15 cellular contexts compared by ENCODE assay signal in genomic region chr7:106074257-106074656, GRCh38. TPM values are rescaled to one million over a fixed set of nuclear protein-coding genes. Genes with fewer than 3 reads are reported as not detected.
A peak's percentile ranks its signal among the peaks of the same experiment; 100 is the strongest.
DNase-seq lines count a peak whose midpoint lies in the region; ATAC-seq, FAIRE-seq and TF ChIP-seq lines count a peak whose summit lies in the region.
"Had no signal": no experiment of that assay in that cellular context is flagged by ENCODE, and none has a peak within 500 bp of the region (broad histone marks: within the 10 kb centered on the region; RNA-seq: fewer than 3 reads in every experiment).

No MANE protein-coding gene starts in this region.

- in situ Hi-C loops in K562 (cut with MboI), result no loop called here
- in situ Hi-C loops in HepG2 (cut with HindIII; ENCODE audit: extremely low pct_ligation_motif_present, low pct_unique_long_range_greater_than_20kb), result no loop called here

- intact Hi-C loops in activated naive CD4-positive, alpha-beta T cell treated with anti-CD3 and anti-CD28 coated beads for 36 hours (cut with micrococcal nuclease), result loop anchor here (5.0 to 10.0 kb wide), 3 partner anchors 411 to 793 kb away; partner anchors contain the start of gene PIK3CG
- intact Hi-C loops in K562 (cut with micrococcal nuclease), result no loop called here
- intact Hi-C loops in HepG2 (cut with micrococcal nuclease; ENCODE audit: unreplicated experiment), result no loop called here

- BruUV-seq in K562 (replicated peaks; lab: Mats Ljungman, UMichigan), result no TSS peak
- no TSS peak for BruUV-seq in HepG2 (replicated peaks; lab: Mats Ljungman, UMichigan)

- peak; percentile 39 for ATAC-seq in K562
- no peak for ATAC-seq in HepG2

- no peak overlapping the region for H3K27ac ChIP-seq in K562 (ENCODE audit: extremely low read depth, low read depth, low read length)
- H3K27ac ChIP-seq in HepG2 (ENCODE audit: extremely low read length, insufficient read depth, low read length), result no peak overlapping the region
- no peak overlapping the region for H3K27ac ChIP-seq in caudate nucleus (ENCODE audit: low read depth, low read length)
- H3K27ac ChIP-seq: brain microvascular endothelial cell had no signal

- FAIRE-seq in K562 (lab: Jason Lieb, UNC), result no peak
- no peak for FAIRE-seq in HepG2 (lab: Jason Lieb, UNC)

- TF ChIP-seq CTCF in Loucy (conservative IDR thresholded peaks at IDR 0.05; ENCODE audit: low read length), result no peak
- no peak for TF ChIP-seq CTCF in K562 (IDR thresholded peaks at IDR 0.05 in 2 of 3, conservative IDR thresholded peaks at IDR 0.05 in 1 of 3; ENCODE audit: insufficient read depth in 2 of 3, low read depth in 1 of 3, low read length in 3 of 3)
- TF ChIP-seq CTCF in HepG2 (CRISPR knock-in tag; IDR thresholded peaks at IDR 0.05), result no peak

- H4K20me1 ChIP-seq in Loucy (ENCODE audit: insufficient read depth, low read length, poor library complexity, severe bottlenecking), result no peaks in the 10 kb centered on the region
- peaks cover 8% of the 10 kb centered on the region; the same call in 1 of the 2 replicates for H4K20me1 ChIP-seq in K562 (replicated peaks; ENCODE audit: control insufficient read depth, insufficient read depth, low read length)
- no peaks in the 10 kb centered on the region for H4K20me1 ChIP-seq in HepG2 (ENCODE audit: insufficient read depth, low read length)

- H3K36me3 ChIP-seq in Loucy (ENCODE audit: insufficient read depth, low read length) (no peaks in the 10 kb centered on the region), K562 (ENCODE audit: control insufficient read depth, insufficient read depth, low read length) (no peaks in the 10 kb centered on the region), HepG2 (replicated peaks in 1 of 2; ENCODE audit: control insufficient read depth in 1 of 2, insufficient read depth in 2 of 2, low read length in 2 of 2) (no peaks in the 10 kb centered on the region)
- H3K36me3 ChIP-seq: brain microvascular endothelial cell, heart right ventricle had no signal

- no peaks in the 10 kb centered on the region for H3K9me2 ChIP-seq in Loucy (replicated peaks; ENCODE audit: low read depth, low read length)

- H3K4me2 ChIP-seq in Loucy (ENCODE audit: low read depth, low read length, poor library complexity, severe bottlenecking) (peak overlapping the region; percentile 41), K562 (ENCODE audit: insufficient read depth, low read length) (no peak overlapping the region), HepG2 (ENCODE audit: low read depth, low read length) (no peak overlapping the region)

- no peak for TF ChIP-seq RAD21 in K562 (CRISPR knock-in tag; conservative IDR thresholded peaks at IDR 0.05 in 1 of 2, IDR thresholded peaks at IDR 0.05 in 1 of 2)
- TF ChIP-seq RAD21 in HepG2 (CRISPR knock-in tag; IDR thresholded peaks at IDR 0.05), result no peak

- H3K9me1 ChIP-seq in K562 (ENCODE audit: control insufficient read depth, insufficient read depth, low read length), result no peaks in the 10 kb centered on the region

- H3K27me3 ChIP-seq in Loucy (ENCODE audit: insufficient read depth, low read length, poor library complexity, severe bottlenecking), result no peaks in the 10 kb centered on the region
- peaks cover 5 to 23% of the 10 kb centered on the region in 2 experiments; a peak in 3 of 5 replicates for H3K27me3 ChIP-seq in K562 (ENCODE audit: control insufficient read depth in 2 of 2, insufficient read depth in 2 of 2, low read length in 2 of 2)
- peaks cover 0 to 4% of the 10 kb centered on the region in 2 experiments; a peak in 2 of 5 replicates for H3K27me3 ChIP-seq in HepG2 (ENCODE audit: control insufficient read depth in 1 of 2, insufficient read depth in 2 of 2, low read length in 2 of 2)
- H3K27me3 ChIP-seq: brain microvascular endothelial cell, heart right ventricle had no signal

- TF ChIP-seq EP300 in K562 (IDR thresholded peaks at IDR 0.05; ENCODE audit: low read length) (no peak), HepG2 (IDR thresholded peaks at IDR 0.05; ENCODE audit: low read depth in 2 of 2, low read length in 2 of 2) (no peak), HepG2 (CRISPR knock-in tag; IDR thresholded peaks at IDR 0.05; ENCODE audit: borderline replicate concordance) (no peak)

- H3K9me3 Mint-ChIP-seq in activated naive CD4-positive, alpha-beta T cell treated with anti-CD3 and anti-CD28 coated beads, Interleukin-2, amount 50 U/mL, for 24 hours, result no peaks in the 10 kb centered on the region
- no peaks in the 10 kb centered on the region for H3K9me3 Mint-ChIP-seq in activated naive CD4-positive, alpha-beta T cell treated with anti-CD3 and anti-CD28 coated beads for 36 hours

- H3F3A ChIP-seq in Loucy (ENCODE audit: low read depth), result peaks cover 11% of the 10 kb centered on the region

- peaks cover 17% of the 10 kb centered on the region for H3K79me2 ChIP-seq in Loucy (ENCODE audit: insufficient read depth, low read length)
- no peaks in the 10 kb centered on the region for H3K79me2 ChIP-seq in K562 (ENCODE audit: control insufficient read depth, insufficient read depth, low read length)
- H3K79me2 ChIP-seq in HepG2 (ENCODE audit: insufficient read depth, low read length), result no peaks in the 10 kb centered on the region

- no peak overlapping the region for H3K4me3 Mint-ChIP-seq in activated naive CD4-positive, alpha-beta T cell treated with anti-CD3 and anti-CD28 coated beads, Interleukin-2, amount 50 U/mL, for 24 hours
- no peak overlapping the region for H3K4me3 Mint-ChIP-seq in activated naive CD4-positive, alpha-beta T cell treated with anti-CD3 and anti-CD28 coated beads for 36 hours

- no peak overlapping the region for H3K4me3 ChIP-seq in Loucy (ENCODE audit: low read length, poor library complexity, severe bottlenecking)
- H3K4me3 ChIP-seq in K562, result no peak overlapping the region
- H3K4me3 ChIP-seq in HepG2 (replicated peaks in 1 of 3; ENCODE audit: insufficient read depth in 1 of 3, low read depth in 2 of 3, low read length in 3 of 3), result no peak overlapping the region
- H3K4me3 ChIP-seq: heart right ventricle had no signal

- no peaks in the 10 kb centered on the region for H3K27me3 Mint-ChIP-seq in activated naive CD4-positive, alpha-beta T cell treated with anti-CD3 and anti-CD28 coated beads, Interleukin-2, amount 50 U/mL, for 24 hours
- H3K27me3 Mint-ChIP-seq in activated naive CD4-positive, alpha-beta T cell treated with anti-CD3 and anti-CD28 coated beads for 36 hours (ENCODE audit: low read depth), result no peaks in the 10 kb centered on the region

- H3K9ac ChIP-seq in Loucy (ENCODE audit: low read depth, low read length, poor library complexity, severe bottlenecking), result peak overlapping the region; percentile 91
- H3K9ac ChIP-seq in K562 (ENCODE audit: insufficient read depth in 1 of 2, low read depth in 2 of 2, low read length in 2 of 2), result no peak overlapping the region
- no peak overlapping the region for H3K9ac ChIP-seq in HepG2 (ENCODE audit: insufficient read depth, low read depth, low read length)

- 7% methylated on average over 9 of the region's 9 CpGs for WGBS in K562 (ENCODE audit: insufficient coverage, low coverage, missing lambda C conversion rate)
- 27% methylated on average over 8 of the region's 9 CpGs for WGBS in HepG2 (ENCODE audit: low lambda C conversion rate)

- H3K36me3 Mint-ChIP-seq in activated naive CD4-positive, alpha-beta T cell treated with anti-CD3 and anti-CD28 coated beads, Interleukin-2, amount 50 U/mL, for 24 hours, result no peaks in the 10 kb centered on the region
- no peaks in the 10 kb centered on the region for H3K36me3 Mint-ChIP-seq in activated naive CD4-positive, alpha-beta T cell treated with anti-CD3 and anti-CD28 coated beads for 36 hours (ENCODE audit: low read depth)

- H3K4me1 Mint-ChIP-seq in activated naive CD4-positive, alpha-beta T cell treated with anti-CD3 and anti-CD28 coated beads, Interleukin-2, amount 50 U/mL, for 24 hours, result peaks cover 66% of the 10 kb centered on the region
- H3K4me1 Mint-ChIP-seq in activated naive CD4-positive, alpha-beta T cell treated with anti-CD3 and anti-CD28 coated beads for 36 hours (ENCODE audit: low read depth), result peaks cover 38% of the 10 kb centered on the region

- H3K9me3 ChIP-seq in Loucy (ENCODE audit: insufficient read depth, low read depth, low read length) (no peaks in the 10 kb centered on the region), K562 (replicated peaks; ENCODE audit: control insufficient read depth, insufficient read depth, low read depth, low read length) (no peaks in the 10 kb centered on the region), HepG2 (ENCODE audit: low read length) (no peaks in the 10 kb centered on the region)
- H3K9me3 ChIP-seq: heart right ventricle had no signal

- H3K4me1 ChIP-seq in Loucy (ENCODE audit: insufficient read depth, low read length, poor library complexity, severe bottlenecking) (peaks cover 86% of the 10 kb centered on the region), K562 (replicated peaks in 1 of 2; ENCODE audit: control insufficient read depth in 2 of 2, insufficient read depth in 2 of 2, low read length in 2 of 2) (peaks cover 13 to 32% of the 10 kb centered on the region in 2 experiments), HepG2 (ENCODE audit: insufficient read depth, low read length) (peaks cover 58% of the 10 kb centered on the region)

- H2AFZ ChIP-seq in Loucy (ENCODE audit: low read length), result no peak overlapping the region
- H2AFZ ChIP-seq in K562 (ENCODE audit: low read depth, low read length), result no peak overlapping the region
- H2AFZ ChIP-seq in HepG2 (ENCODE audit: low read length), result no peak overlapping the region

- CTCF ChIA-PET in activated naive CD4-positive, alpha-beta T cell treated with anti-CD3 and anti-CD28 coated beads for 36 hours (lab: Charles Lee), result interaction anchor here (0.9 to 1.8 kb wide), 2 partner anchors 33 to 58 kb away, joined by 3 to 6 read pairs; no protein-coding TSS in a partner anchor
- CTCF ChIA-PET in K562 (lab: Yijun Ruan, JAX; ENCODE audit: low intra/inter-chr PET ratio), result no interaction called here
- CTCF ChIA-PET in HepG2 (lab: Yijun Ruan, JAX; ENCODE audit: low intra/inter-chr PET ratio, low total read pairs), result no interaction called here

- POLR2A ChIA-PET in K562 (lab: Yijun Ruan, JAX) (interaction anchor here (1.0 to 4.7 kb wide), 5 partner anchors 10 to 621 kb away, joined by 3 to 42 read pairs (median 4); no protein-coding TSS in a partner anchor), HepG2 (lab: Yijun Ruan, JAX) (no interaction called here)

- TF ChIP-seq POLR2A in K562 (conservative IDR thresholded peaks at IDR 0.05), result no peak
- TF ChIP-seq POLR2A in HepG2 (IDR thresholded peaks at IDR 0.05; ENCODE audit: insufficient read depth in 1 of 2, low read depth in 2 of 2, low read length in 2 of 2), result no peak

- no peak for DNase-seq in activated naive CD4-positive, alpha-beta T cell treated with anti-CD3 and anti-CD28 coated beads for 36 hours
- no peak for DNase-seq in K562 (ENCODE audit: extremely low read depth in 1 of 4, low spot score in 3 of 4)
- DNase-seq in HepG2 (ENCODE audit: low spot score), result no peak
- DNase-seq in stimulated activated CD4-positive, alpha-beta T cell treated with anti-CD3 and anti-CD28 coated beads, Interleukin-2, amount 100 ng/mL, for 24 hours, result no peak
- DNase-seq in caudate nucleus (lab: John Stamatoyannopoulos, UW), result no peak
- no peak for DNase-seq in HUDEP-2 (lab: John Stamatoyannopoulos, UW; ENCODE audit: unreplicated experiment in 76 of 76)
- DNase-seq: activated CD4-positive, CD25-positive, alpha-beta regulatory T cell; activated gamma-delta T cell treated with Interleukin-2 at 50 U/mL for 16 hours; brain microvascular endothelial cell; GOT3; heart right ventricle; midbrain; trophoblast cell had no signal

- H3K27ac Mint-ChIP-seq in activated naive CD4-positive, alpha-beta T cell treated with anti-CD3 and anti-CD28 coated beads, Interleukin-2, amount 50 U/mL, for 24 hours, result peak overlapping the region; percentile 82
- no peak overlapping the region for H3K27ac Mint-ChIP-seq in activated naive CD4-positive, alpha-beta T cell treated with anti-CD3 and anti-CD28 coated beads for 36 hours

RNA-seq across cellular contexts. Expression of gene SYPL1, which starts 37.9 kb away (rescaled TPM):
- 10 to 100 TPM; 24.7 to 26.6 TPM for total RNA-seq in activated naive CD4-positive, alpha-beta T cell treated with anti-CD3 and anti-CD28 coated beads for 36 hours
- 58.3 and 92.7 TPM in 2 replicates for total RNA-seq in K562 (2011; cell fraction: chromatin; rRNA removed; ENCODE audit: low replicate concordance)
- total RNA-seq in K562 (2011; cell fraction: nucleolus; rRNA removed), result 54.4 and 68.0 TPM in 2 replicates
- 90.3 and 115 TPM in 2 replicates for total RNA-seq in K562 (2011; cell fraction: nucleoplasm; rRNA removed)
- total RNA-seq in K562 (2014; rRNA removed) (23.8 and 25.5 TPM in 2 replicates), K562 (2014; rRNA removed; fragmentation: Illumina TruSeq; extraction: Trizol) (51.3 and 58.3 TPM in 2 replicates), K562 (2015; rRNA removed; fragmentation: Illumina TruSeq; extraction: Trizol) (45.0 and 47.8 TPM in 2 replicates), K562 (2021) (70.2 and 73.4 TPM in 2 replicates), HepG2 (2016; rRNA removed; fragmentation: Illumina TruSeq; extraction: Trizol) (25.7 and 27.5 TPM in 2 replicates)
- polyA plus RNA-seq in K562 (2011; rRNA removed) (71.7 and 100 TPM in 2 replicates), K562 (2014; fragmentation: Illumina TruSeq; extraction: Trizol) (71.9 and 81.5 TPM in 2 replicates), K562 (2014; fragmentation: Nextera tagmentation; extraction: Ambion mirVana) (100 to 1,000 TPM; 171 to 214 TPM), K562 (2014; rRNA removed) (53.5 and 54.1 TPM in 2 replicates), HepG2 (2011; rRNA removed) (32.9 and 40.2 TPM in 2 replicates)
- polyA plus RNA-seq in K562 (2011; cell fraction: cytosol; rRNA removed), result 41.5 and 68.5 TPM in 2 replicates
- polyA plus RNA-seq in K562 (2011; cell fraction: nucleus; rRNA removed), result 15.7 and 22.1 TPM in 2 replicates
- polyA plus RNA-seq in K562 (2012), result 94.6 and 111 TPM in 2 replicates
- polyA minus RNA-seq in K562 (2011; rRNA and poly(A)+ RNA removed), result 68.6 and 85.2 TPM in 2 replicates
- polyA minus RNA-seq in K562 (2011; cell fraction: cytosol; rRNA and poly(A)+ RNA removed), result 27.0 and 38.1 TPM in 2 replicates
- 14.4 and 20.3 TPM in 2 replicates for polyA minus RNA-seq in K562 (2011; cell fraction: nucleus; rRNA and poly(A)+ RNA removed)
- total RNA-seq in HepG2 (2016; cell fraction: cytosol; rRNA removed; fragmentation: Illumina TruSeq; extraction: Trizol; ENCODE audit: low read depth), result 7.4 and 7.8 TPM in 2 replicates
- total RNA-seq in HepG2 (2016; cell fraction: insoluble cytoplasmic fraction; rRNA removed; fragmentation: Illumina TruSeq; extraction: Trizol), result 19.4 and 28.6 TPM in 2 replicates
- total RNA-seq in HepG2 (2016; cell fraction: membrane; rRNA removed; fragmentation: Illumina TruSeq; extraction: Trizol), result 14.0 and 17.5 TPM in 2 replicates
- 45.1 and 48.0 TPM in 2 replicates for total RNA-seq in HepG2 (2016; cell fraction: nucleus; rRNA removed; fragmentation: Illumina TruSeq; extraction: Trizol)
- 20.4 and 33.2 TPM in 2 replicates for polyA plus RNA-seq in HepG2 (2011; cell fraction: cytosol; rRNA removed)
- polyA plus RNA-seq in HepG2 (2011; cell fraction: nucleus; rRNA removed), result 7.1 and 9.3 TPM in 2 replicates
- 44.2 and 45.6 TPM in 2 replicates for polyA plus RNA-seq in HepG2 (2012)
- polyA plus RNA-seq in HepG2 (2016; cell fraction: cytosol; fragmentation: Illumina TruSeq; extraction: Trizol; ENCODE audit: low read depth), result 8.7 TPM in 2 replicates
- 42.0 and 43.1 TPM in 2 replicates for polyA plus RNA-seq in HepG2 (2016; cell fraction: insoluble cytoplasmic fraction; fragmentation: Illumina TruSeq; extraction: Trizol; ENCODE audit: low read depth)
- polyA plus RNA-seq in HepG2 (2016; cell fraction: membrane; fragmentation: Illumina TruSeq; extraction: Trizol; ENCODE audit: low read depth), result 15.9 and 18.3 TPM in 2 replicates
- 71.1 and 87.2 TPM in 2 replicates for polyA plus RNA-seq in HepG2 (2016; cell fraction: nucleus; fragmentation: Illumina TruSeq; extraction: Trizol; ENCODE audit: insufficient read depth, low read depth)
- polyA minus RNA-seq in HepG2 (2011; rRNA and poly(A)+ RNA removed; ENCODE audit: low replicate concordance), result 30.6 and 35.4 TPM in 2 replicates
- 23.1 and 27.5 TPM in 2 replicates for polyA minus RNA-seq in HepG2 (2011; cell fraction: cytosol; rRNA and poly(A)+ RNA removed)
- 19.3 and 28.8 TPM in 2 replicates for polyA minus RNA-seq in HepG2 (2011; cell fraction: nucleus; rRNA and poly(A)+ RNA removed)
